9 cellular contexts compared by ENCODE assay signal in genomic region chr11:65291613-65292012, GRCh38. TPM values are rescaled to one million over a fixed set of nuclear protein-coding genes. Genes with fewer than 3 reads are reported as not detected.
DNase-seq lines count a peak whose midpoint lies in the region; ATAC-seq, FAIRE-seq and TF ChIP-seq lines count a peak whose summit lies in the region.
"Had no signal": no experiment of that assay in that cellular context is flagged by ENCODE, and none has a peak within 500 bp of the region (broad histone marks: within the 10 kb centered on the region; RNA-seq: fewer than 3 reads in every experiment).

No MANE protein-coding gene starts in this region.

- no peaks in the 10 kb centered on the region for H3K9me3 Mint-ChIP-seq in CD14-positive monocyte

- no peak for FAIRE-seq in HTR-8/SVneo (lab: Jason Lieb, UNC)

- intact Hi-C loops in CD14-positive monocyte (cut with micrococcal nuclease) (loop anchor here in 1 of 2 donors (2.0 kb wide), 1 partner anchor 23 kb away; the partner anchor contains the start of gene CDC42EP2), posterior cingulate gyrus (cut with DNase I) (loop anchor here (2.0 kb wide), 1 partner anchor 23 kb away; the partner anchor contains the start of gene CDC42EP2)

- H3K4me3 Mint-ChIP-seq in CD14-positive monocyte, result peak overlapping the region; percentile 74 to 90

- no peak for TF ChIP-seq CTCF in CD14-positive monocyte (IDR thresholded peaks at IDR 0.05)

- ATAC-seq in SK-N-SH treated with all-trans-retinoic acid at 6 μM for 48 hours (peak; percentile 54), HG03108 (IDR thresholded peaks at IDR 0.05; ENCODE audit: unreplicated experiment) (no peak)
- ATAC-seq: Panc1 had no signal

- H3K27ac Mint-ChIP-seq in CD14-positive monocyte, result peak overlapping the region; percentile 97 to 100 (median 99)

- peaks cover 55% of the 10 kb centered on the region for H3K4me1 Mint-ChIP-seq in CD14-positive monocyte

- H3K27me3 Mint-ChIP-seq in CD14-positive monocyte (ENCODE audit: low read depth in 3 of 3), result peaks cover 0 to 4% (median 0%) of the 10 kb centered on the region in 3 donors

- DNase-seq in CD14-positive monocyte (ENCODE audit: low spot score) (no peak), globus pallidus (ENCODE audit: low spot score) (peak; percentile 97), posterior cingulate gyrus (peak; percentile 40 to 97 (median 74)), HTR-8/SVneo (ENCODE audit: insufficient read length, low spot score) (no peak), GOT3 (lab: John Stamatoyannopoulos, UW) (no peak)
- DNase-seq in activated effector memory CD4-positive, alpha-beta T cell treated with anti-CD3 and anti-CD28 coated beads, Interleukin-2, amount 50 U/mL, for 16 hours, result no peak

- peaks cover 45 to 56% of the 10 kb centered on the region in 2 donors for H3K36me3 Mint-ChIP-seq in CD14-positive monocyte

TF ChIP-seq in SK-N-SH treated with all-trans-retinoic acid at 6 μM for 48 hours, 23 proteins besides CTCF, POLR2A, EP300 and RAD21:
- TF ChIP-seq ISL1 (CRISPR knock-in tag; IDR thresholded peaks at IDR 0.05) (no peak), SNAI2 (CRISPR knock-in tag; IDR thresholded peaks at IDR 0.05) (no peak), TCF4 (CRISPR knock-in tag; IDR thresholded peaks at IDR 0.05; ENCODE audit: borderline replicate concordance) (no peak), RARB (CRISPR knock-in tag; IDR thresholded peaks at IDR 0.05) (no peak), ZC3H10 (CRISPR knock-in tag; IDR thresholded peaks at IDR 0.05) (no peak), ZNF70 (CRISPR knock-in tag; IDR thresholded peaks at IDR 0.05) (no peak), ZFP30 (CRISPR knock-in tag; IDR thresholded peaks at IDR 0.05) (no peak), CSDC2 (CRISPR knock-in tag; IDR thresholded peaks at IDR 0.05) (no peak), ARNTL (CRISPR knock-in tag; IDR thresholded peaks at IDR 0.05; ENCODE audit: borderline replicate concordance, low read depth) (no peak), TSHZ2 (CRISPR knock-in tag; IDR thresholded peaks at IDR 0.05) (no peak), ZNF8 (CRISPR knock-in tag; IDR thresholded peaks at IDR 0.05) (no peak), CREB5 (CRISPR knock-in tag; IDR thresholded peaks at IDR 0.05; ENCODE audit: low read depth) (no peak), PPARA (CRISPR knock-in tag; IDR thresholded peaks at IDR 0.05; ENCODE audit: borderline replicate concordance) (no peak), CSRNP3 (CRISPR knock-in tag; IDR thresholded peaks at IDR 0.05) (no peak), ESRRG (CRISPR knock-in tag; IDR thresholded peaks at IDR 0.05) (no peak), OSR1 (CRISPR knock-in tag; IDR thresholded peaks at IDR 0.05) (no peak), GLIS3 (CRISPR knock-in tag; IDR thresholded peaks at IDR 0.05) (no peak), ZNF565 (CRISPR knock-in tag; conservative IDR thresholded peaks at IDR 0.05; ENCODE audit: low read depth) (no peak), PATZ1 (CRISPR knock-in tag; IDR thresholded peaks at IDR 0.05; ENCODE audit: borderline replicate concordance) (no peak), TOX (CRISPR knock-in tag; IDR thresholded peaks at IDR 0.05; ENCODE audit: borderline replicate concordance) (no peak)

RNA-seq across cellular contexts. Expression of gene CDC42EP2, which starts 23.1 kb away (rescaled TPM):
- 10 to 100 TPM in 1 of 2 donors, 1 to 10 TPM in 1; 5.4 to 10.1 TPM for polyA plus RNA-seq in CD14-positive monocyte

RNA-seq across cellular contexts. Expression of gene POLA2, which starts 29.9 kb away (rescaled TPM):
- polyA plus RNA-seq in CD14-positive monocyte, result 1 to 10 TPM; 4.0 to 5.2 TPM

RNA-seq across cellular contexts. Expression of gene DPF2, which starts 42.0 kb away (rescaled TPM):
- 10 to 100 TPM; 35.7 to 39.0 TPM for polyA plus RNA-seq in CD14-positive monocyte

Comparison
In these comparisons a context has a peak if more than half of its experiments do, and no peak if none do; other contexts are left out.
1. DNase-seq: peak in globus pallidus (single experiment) and posterior cingulate gyrus (10 of 10); none in CD14-positive monocyte (single experiment), HTR-8/SVneo (single experiment), GOT3 (single experiment) and activated effector memory CD4-positive, alpha-beta T cell treated with anti-CD3 and anti-CD28 coated beads, Interleukin-2, amount 50 U/mL, for 16 hours (single experiment).